ENCODE assay signal across 26 cellular contexts in genomic region chr11:3090096-3090901, GRCh38.
"Had no signal": no experiment of that assay in that cellular context is flagged by ENCODE, and none has a peak within 500 bp of the region (broad histone marks: within the 10 kb centered on the region; RNA-seq: fewer than 3 reads in every experiment).

No MANE protein-coding gene starts in this region.

- H3K27ac ChIP-seq: breast epithelium, coronary artery, esophagus muscularis mucosa, gastrocnemius medialis, neutrophil, parathyroid adenoma, right lobe of liver, upper lobe of left lung had no signal

- H3K9me3 Mint-ChIP-seq: activated B cell treated with CpG ODN at 0.5 μM for 24 hours; activated naive CD4-positive, alpha-beta T cell treated with anti-CD3 and anti-CD28 coated beads for 36 hours; activated naive CD8-positive, alpha-beta T cell treated with anti-CD3 and anti-CD28 coated beads, Interleukin-2, amount 10 ng/mL, durations not matched to agents 7 days and 5 days; mesothelial cell of epicardium; naive thymus-derived CD8-positive, alpha-beta T cell; stimulated activated naive B cell treated with anti-CD40 and anti-IgM and Interleukin-4, amounts not matched to agents 10 μg/mL and 1 μg/mL and 100 μg/mL, for 72 hours; T-helper 1 cell treated with Interleukin-12 subunit alpha and Interleukin-12 subunit beta and Interleukin-4 antibody, amounts not matched to agents 30 μg/mL and 1 μg/mL, for 36 hours had no signal

- H3K4me3 ChIP-seq: breast epithelium, coronary artery, esophagus muscularis mucosa, gastrocnemius medialis, lung, right lobe of liver, smooth muscle cell, upper lobe of left lung had no signal

- H3K36me3 ChIP-seq: breast epithelium, gastrocnemius medialis, right lobe of liver had no signal

- FAIRE-seq: keratinocyte had no signal

- H3K27me3 Mint-ChIP-seq: activated naive CD8-positive, alpha-beta T cell treated with anti-CD3 and anti-CD28 coated beads, Interleukin-2, amount 10 ng/mL, durations not matched to agents 7 days and 5 days; naive thymus-derived CD8-positive, alpha-beta T cell had no signal

- ATAC-seq: gastrocnemius medialis; left lobe of liver; naive thymus-derived CD8-positive, alpha-beta T cell; right lobe of liver; stimulated activated naive B cell treated with anti-CD40 and anti-IgM and Interleukin-4, amounts not matched to agents 10 μg/mL and 1 μg/mL and 100 μg/mL, for 72 hours had no signal

- DNase-seq: activated B cell treated with CpG ODN at 0.5 μM for 24 hours; activated CD4-positive, alpha-beta T cell treated with anti-CD3 and anti-CD28 coated beads for 4 hours; activated CD4-positive, alpha-beta T cell treated with anti-CD3 and anti-CD28 coated beads, Interleukin-2, amount 50 U/mL, for 48 hours; activated naive CD4-positive, alpha-beta T cell treated with anti-CD3 and anti-CD28 coated beads for 36 hours; activated naive CD8-positive, alpha-beta T cell treated with anti-CD3 and anti-CD28 coated beads, Interleukin-2, amount 10 ng/mL, durations not matched to agents 7 days and 5 days; activated T-cell treated with anti-CD3 and anti-CD28 coated beads, Interleukin-2, amount 50 U/mL, for 48 hours; amniotic stem cell; naive thymus-derived CD8-positive, alpha-beta T cell; right lobe of liver; stimulated activated CD4-positive, alpha-beta T cell treated with anti-CD3 and anti-CD28 coated beads, Interleukin-15, amount 100 ng/mL, for 24 hours; stimulated activated CD8-positive, alpha-beta memory T cell treated with anti-CD3 and anti-CD28 coated beads, Interleukin-4, amount 100 ng/mL, for 48 hours; stimulated activated naive B cell treated with anti-CD40 and anti-IgM and Interleukin-4, amounts not matched to agents 10 μg/mL and 1 μg/mL and 100 μg/mL, for 72 hours; T1000 had no signal

- H3K4me1 Mint-ChIP-seq: mesothelial cell of epicardium had no signal

- H3K4me1 ChIP-seq: breast epithelium, parathyroid adenoma, right lobe of liver had no signal

- H3K4me3 Mint-ChIP-seq: activated B cell treated with CpG ODN at 0.5 μM for 24 hours; activated naive CD4-positive, alpha-beta T cell treated with anti-CD3 and anti-CD28 coated beads for 36 hours; activated naive CD8-positive, alpha-beta T cell treated with anti-CD3 and anti-CD28 coated beads, Interleukin-2, amount 10 ng/mL, durations not matched to agents 7 days and 5 days; mesothelial cell of epicardium; naive thymus-derived CD8-positive, alpha-beta T cell; stimulated activated naive B cell treated with anti-CD40 and anti-IgM and Interleukin-4, amounts not matched to agents 10 μg/mL and 1 μg/mL and 100 μg/mL, for 72 hours; T-helper 1 cell treated with Interleukin-12 subunit alpha and Interleukin-12 subunit beta and Interleukin-4 antibody, amounts not matched to agents 30 μg/mL and 1 μg/mL, for 36 hours had no signal

- H3K9me3 ChIP-seq: breast epithelium, esophagus muscularis mucosa, gastrocnemius medialis, neutrophil, right lobe of liver, upper lobe of left lung had no signal

- H3K9ac ChIP-seq: parathyroid adenoma had no signal

- H3K27ac Mint-ChIP-seq: activated B cell treated with CpG ODN at 0.5 μM for 24 hours; activated naive CD4-positive, alpha-beta T cell treated with anti-CD3 and anti-CD28 coated beads for 36 hours; activated naive CD8-positive, alpha-beta T cell treated with anti-CD3 and anti-CD28 coated beads, Interleukin-2, amount 10 ng/mL, durations not matched to agents 7 days and 5 days; mesothelial cell of epicardium; stimulated activated naive B cell treated with anti-CD40 and anti-IgM and Interleukin-4, amounts not matched to agents 10 μg/mL and 1 μg/mL and 100 μg/mL, for 72 hours; T-helper 1 cell treated with Interleukin-12 subunit alpha and Interleukin-12 subunit beta and Interleukin-4 antibody, amounts not matched to agents 30 μg/mL and 1 μg/mL, for 36 hours had no signal

- H3K27me3 ChIP-seq: breast epithelium, esophagus muscularis mucosa, gastrocnemius medialis, right lobe of liver, upper lobe of left lung had no signal
